19 cellular contexts compared by ENCODE assay signal in genomic region chrX:140180585-140180984, GRCh38.
DNase-seq lines count a peak whose midpoint lies in the region; TF ChIP-seq lines count a peak whose summit lies in the region.
"Had no signal": no experiment of that assay in that cellular context is flagged by ENCODE, and none has a peak within 500 bp of the region (broad histone marks: within the 10 kb centered on the region; RNA-seq: fewer than 3 reads in every experiment).

No MANE protein-coding gene starts in this region.

- H3K9me3 ChIP-seq in HEK293 (ENCODE audit: control insufficient read depth, insufficient read depth, low read depth, low read length) (no peaks in the 10 kb centered on the region; the same call in 1 of the 2 replicates), ascending aorta (no peaks in the 10 kb centered on the region)
- H3K9me3 ChIP-seq: BE2C, ovary, Peyer's patch had no signal

- H3K4me3 ChIP-seq in HEK293 (ENCODE audit: low read depth, low read length), result no peak overlapping the region
- no peak overlapping the region for H3K4me3 ChIP-seq in epithelial cell of esophagus (ENCODE audit: low read length)
- no peak overlapping the region for H3K4me3 ChIP-seq in retinal pigment epithelial cell (ENCODE audit: low read length)
- H3K4me3 ChIP-seq in ascending aorta, result no peak overlapping the region
- H3K4me3 ChIP-seq: GM23338, ovary, Peyer's patch had no signal

- H3K27me3 ChIP-seq in ascending aorta, result no peaks in the 10 kb centered on the region
- H3K27me3 ChIP-seq: BE2C, ovary, Peyer's patch had no signal

- intact Hi-C loops in ascending aorta (cut with DNase I), result no loop called here

- CTCF ChIA-PET in HEK293 (lab: Yijun Ruan, JAX), result interaction anchor here (1.0 kb wide), 1 partner anchor 481 kb away, joined by 5 read pairs; no protein-coding TSS in a partner anchor

- H3K27ac ChIP-seq in HEK293 (ENCODE audit: extremely low read depth, low read depth, low read length) (no peak overlapping the region), ascending aorta (no peak overlapping the region)
- H3K27ac ChIP-seq: ovary, Peyer's patch had no signal

- peaks cover 6% of the 10 kb centered on the region; the same call in 1 of the 2 replicates for H3K4me1 ChIP-seq in HEK293 (ENCODE audit: control insufficient read depth, insufficient read depth, low read length)
- H3K4me1 ChIP-seq in ascending aorta, result no peaks in the 10 kb centered on the region
- H3K4me1 ChIP-seq: BE2C, Peyer's patch had no signal

- no peak for TF ChIP-seq CTCF in HEK293 (tag by site-specific recombination; IDR thresholded peaks at IDR 0.05)
- no peak for TF ChIP-seq CTCF in epithelial cell of esophagus (IDR thresholded peaks at IDR 0.05; ENCODE audit: insufficient read depth, low read depth, low read length, missing control alignments)
- TF ChIP-seq CTCF in retinal pigment epithelial cell (conservative IDR thresholded peaks at IDR 0.05; ENCODE audit: low read depth, low read length), result no peak
- TF ChIP-seq CTCF in ascending aorta (IDR thresholded peaks at IDR 0.05), result no peak

- H3K36me3 ChIP-seq in HEK293 (ENCODE audit: control insufficient read depth in 2 of 2, insufficient read depth in 1 of 2, low read length in 2 of 2) (no peaks in the 10 kb centered on the region), ascending aorta (no peaks in the 10 kb centered on the region)
- H3K36me3 ChIP-seq: BE2C, ovary, Peyer's patch had no signal

- peak; percentile 80 for DNase-seq in RPMI7951 (ENCODE audit: low read depth)
- peak; percentile 84 for DNase-seq in epithelial cell of esophagus (ENCODE audit: low read depth)
- peak; percentile 68 for DNase-seq in retinal pigment epithelial cell (ENCODE audit: low read depth)
- no peak for DNase-seq in stimulated activated CD4-positive, alpha-beta T cell treated with anti-CD3 and anti-CD28 coated beads, Interleukin-12 subunit alpha, Interleukin-12 subunit beta, amount 100 ng/mL, for 4 hours
- no peak for DNase-seq in ascending aorta (ENCODE audit: low spot score in 2 of 2)
- DNase-seq in activated CD8-positive, alpha-beta memory T cell treated with anti-CD3 and anti-CD28 coated beads, Interleukin-2, amount 50 U/mL, for 48 hours, result no peak
- DNase-seq: activated CD4-positive, alpha-beta T cell treated with anti-CD3 and anti-CD28 coated beads for 4 hours; BE2C; COR-L47; effector CD8-positive, alpha-beta T cell; mesenchymal stem cell; naive B cell; NCI-H2227 treated with DMSO at 0.1 percent for 48 hours; ovary; Peyer's patch; stimulated activated naive CD8-positive, alpha-beta T cell treated with anti-CD3 and anti-CD28 coated beads, Interleukin-15, amount 100 ng/mL, for 72 hours; trophoblast cell had no signal

- POLR2A ChIA-PET in HEK293 (lab: Yijun Ruan, JAX), result no interaction called here

TF ChIP-seq in HEK293, 187 proteins besides CTCF, POLR2A, EP300 and RAD21:
- TF ChIP-seq SP7 (tag by site-specific recombination; IDR thresholded peaks at IDR 0.05) (peak; percentile 91), ZNF629 (tag by site-specific recombination; IDR thresholded peaks at IDR 0.05) (0 out of 2 replicates have a peak, but pooled peaks have one; percentile 47), ZNF239 (tag by site-specific recombination; IDR thresholded peaks at IDR 0.05) (no peak), FEZF1 (tag by site-specific recombination; IDR thresholded peaks at IDR 0.05) (peak; percentile 63), ZNF658 (tag by site-specific recombination; IDR thresholded peaks at IDR 0.05) (no peak), KLF8 (tag by site-specific recombination; IDR thresholded peaks at IDR 0.05) (peak; percentile 43; the same call in 1 of the 2 replicates), PRDM10 (tag by site-specific recombination; IDR thresholded peaks at IDR 0.05) (0 out of 2 replicates have a peak, but pooled peaks have one; percentile 24)

Comparison
In these comparisons a context has a peak if more than half of its experiments do, and no peak if none do; other contexts are left out.
1. DNase-seq: peak in RPMI7951 (single experiment), epithelial cell of esophagus (single experiment) and retinal pigment epithelial cell (single experiment); none in stimulated activated CD4-positive, alpha-beta T cell treated with anti-CD3 and anti-CD28 coated beads, Interleukin-12 subunit alpha, Interleukin-12 subunit beta, amount 100 ng/mL, for 4 hours (single experiment), ascending aorta (0 of 2) and activated CD8-positive, alpha-beta memory T cell treated with anti-CD3 and anti-CD28 coated beads, Interleukin-2, amount 50 U/mL, for 48 hours (single experiment).